28 cellular contexts compared by ENCODE assay signal in genomic region chr13:66774046-66774445, GRCh38.
"Had no signal": no experiment of that assay in that cellular context is flagged by ENCODE, and none has a peak within 500 bp of the region (broad histone marks: within the 10 kb centered on the region; RNA-seq: fewer than 3 reads in every experiment).

No MANE protein-coding gene starts in this region.

- H3K36me3 Mint-ChIP-seq: immature natural killer cell; natural killer cell; stimulated activated memory B cell treated with anti-CD40 and anti-IgM and Interleukin-4, amounts not matched to agents 10 μg/mL and 1 μg/mL and 100 μg/mL, for 72 hours had no signal

- FAIRE-seq: islet of Langerhans, kidney had no signal

- H3K27me3 ChIP-seq: left lung, ovary, right atrium auricular region, right lobe of liver, testis, thyroid gland, transverse colon, upper lobe of left lung, vagina had no signal

- H3K4me3 ChIP-seq: left lung, lower lobe of right lung, ovary, right atrium auricular region, right lobe of liver, smooth muscle cell, testis, thyroid gland, transverse colon, upper lobe of left lung, vagina had no signal

- H3K4me3 Mint-ChIP-seq: immature natural killer cell; mesothelial cell of epicardium; naive B cell; natural killer cell; stimulated activated memory B cell treated with anti-CD40 and anti-IgM and Interleukin-4, amounts not matched to agents 10 μg/mL and 1 μg/mL and 100 μg/mL, for 72 hours; stimulated activated naive CD8-positive, alpha-beta T cell treated with anti-CD3 and anti-CD28 coated beads, Interleukin-15, amount 100 ng/mL, for 72 hours had no signal

- ATAC-seq: left colon; left lung; lower lobe of right lung; natural killer cell; right lobe of liver; stimulated activated memory B cell treated with anti-CD40 and anti-IgM and Interleukin-4, amounts not matched to agents 10 μg/mL and 1 μg/mL and 100 μg/mL, for 72 hours; stimulated activated naive CD8-positive, alpha-beta T cell treated with anti-CD3 and anti-CD28 coated beads, Interleukin-15, amount 100 ng/mL, for 72 hours had no signal

- H3K9me3 ChIP-seq: left lung, lower lobe of right lung, ovary, right atrium auricular region, right lobe of liver, testis, thyroid gland, transverse colon, upper lobe of left lung, vagina had no signal

- H3K27ac Mint-ChIP-seq: immature natural killer cell; mesothelial cell of epicardium; naive B cell; natural killer cell; progenitor cell of endocrine pancreas; stimulated activated memory B cell treated with anti-CD40 and anti-IgM and Interleukin-4, amounts not matched to agents 10 μg/mL and 1 μg/mL and 100 μg/mL, for 72 hours; stimulated activated naive CD8-positive, alpha-beta T cell treated with anti-CD3 and anti-CD28 coated beads, Interleukin-15, amount 100 ng/mL, for 72 hours had no signal

- H3K36me3 ChIP-seq: left lung, lower lobe of right lung, ovary, right atrium auricular region, right lobe of liver, thyroid gland, transverse colon, upper lobe of left lung, vagina had no signal

- DNase-seq: immature natural killer cell; kidney; left colon; left lung; lower lobe of right lung; mesendoderm; naive B cell; natural killer cell; ovary; right lobe of liver; stimulated activated CD4-positive, alpha-beta T cell treated with anti-CD3 and anti-CD28 coated beads, Interleukin-1b, Interleukin-23, amount 100 ng/mL, for 48 hours; stimulated activated CD4-positive, alpha-beta T cell treated with anti-CD3 and anti-CD28 coated beads, Interleukin-2, amount 100 ng/mL, for 48 hours; stimulated activated CD4-positive, alpha-beta T cell treated with anti-CD3 and anti-CD28 coated beads, Interleukin-4, amount 100 ng/mL, for 4 hours; stimulated activated CD8-positive, alpha-beta memory T cell treated with anti-CD3 and anti-CD28 coated beads, Interleukin-4, amount 100 ng/mL, for 48 hours; stimulated activated naive CD4-positive, alpha-beta T cell treated with Interleukin-2 at 50 U/mL for 16 hours; stimulated activated naive CD8-positive, alpha-beta T cell treated with anti-CD3 and anti-CD28 coated beads, Interleukin-15, amount 100 ng/mL, for 72 hours; substantia nigra; testis; thyroid gland; transverse colon; upper lobe of left lung had no signal

- H3K4me1 ChIP-seq: left lung, lower lobe of right lung, right atrium auricular region, right lobe of liver, testis, thyroid gland, transverse colon, upper lobe of left lung, vagina had no signal

- H3K4me2 ChIP-seq: smooth muscle cell had no signal

- H3K4me1 Mint-ChIP-seq: immature natural killer cell; mesothelial cell of epicardium; natural killer cell; stimulated activated memory B cell treated with anti-CD40 and anti-IgM and Interleukin-4, amounts not matched to agents 10 μg/mL and 1 μg/mL and 100 μg/mL, for 72 hours; stimulated activated naive CD8-positive, alpha-beta T cell treated with anti-CD3 and anti-CD28 coated beads, Interleukin-15, amount 100 ng/mL, for 72 hours had no signal

- H3K27me3 Mint-ChIP-seq: naive B cell; progenitor cell of endocrine pancreas; stimulated activated memory B cell treated with anti-CD40 and anti-IgM and Interleukin-4, amounts not matched to agents 10 μg/mL and 1 μg/mL and 100 μg/mL, for 72 hours; stimulated activated naive CD8-positive, alpha-beta T cell treated with anti-CD3 and anti-CD28 coated beads, Interleukin-15, amount 100 ng/mL, for 72 hours had no signal

- H3K27ac ChIP-seq: left lung, lower lobe of right lung, ovary, right atrium auricular region, right lobe of liver, testis, thyroid gland, transverse colon, upper lobe of left lung, vagina had no signal
